ENCODE assay signal across 8 cellular contexts in genomic region chr7:158703679-158704523, GRCh38. TPM values are rescaled to one million over a fixed set of nuclear protein-coding genes. Genes with fewer than 3 reads are reported as not detected.
A peak's percentile ranks its signal among the peaks of the same experiment; 100 is the strongest.
DNase-seq lines count a peak whose midpoint lies in the region; TF ChIP-seq lines count a peak whose summit lies in the region.
"Not testable (repeated sequence)": the region's sequence is repeated elsewhere in the genome, so short reads cannot be mapped to it uniquely, and the experiment has no call there.

No MANE protein-coding gene starts in this region.

- not testable (repeated sequence) for H3K36me3 ChIP-seq in BJ (ENCODE audit: control insufficient read depth, insufficient read depth, low read length); subcutaneous abdominal adipose tissue (ENCODE audit: control insufficient read depth in 5 of 5, insufficient read depth in 5 of 5, low read length in 5 of 5)
- H3K36me3 ChIP-seq in HUES64 (ENCODE audit: insufficient read depth, low read length) = peaks cover 32% of the 10 kb centered on the region
- H3K36me3 ChIP-seq in SJCRH30 = peaks cover 35% of the 10 kb centered on the region
- peaks cover 23% of the 10 kb centered on the region for H3K36me3 ChIP-seq in endodermal cell (ENCODE audit: control insufficient read depth, insufficient read depth, low read length)

- H3K27ac Mint-ChIP-seq in activated naive CD8-positive, alpha-beta T cell = peak overlapping the region; percentile 77
- H3K27ac Mint-ChIP-seq in endodermal cell (peak overlapping the region; percentile 88), immature natural killer cell (peak overlapping the region; percentile 48 to 81 (median 64)), neural crest cell (ENCODE audit: unreplicated experiment) (peak overlapping the region; percentile 95)

- POLR2A ChIA-PET in BJ (lab: Charles Lee) = not testable (repeated sequence)

- not testable (repeated sequence) for H3K27me3 Mint-ChIP-seq in activated naive CD8-positive, alpha-beta T cell; endodermal cell (ENCODE audit: insufficient read depth); immature natural killer cell (ENCODE audit: low read depth in 3 of 3); neural crest cell (ENCODE audit: low read depth)

- H3K9ac ChIP-seq in HUES64 (ENCODE audit: low read depth, low read length) (peak overlapping the region; percentile 97), endodermal cell (ENCODE audit: extremely low read depth, low read length, poor library complexity, severe bottlenecking) (peak overlapping the region; percentile 92), subcutaneous abdominal adipose tissue (ENCODE audit: low read length in 5 of 5) (peak overlapping the region in 4 of 5 donors; percentile 78 to 92 (median 85))

- CTCF ChIA-PET in BJ (lab: Yijun Ruan, JAX) = not testable (repeated sequence)

- H3K4me3 ChIP-seq in BJ (ENCODE audit: low read depth, low read length) (peak overlapping the region; percentile 70), HUES64 (ENCODE audit: low read length) (peak overlapping the region; percentile 99), SJCRH30 (peak overlapping the region; percentile 100), endodermal cell (ENCODE audit: low read length) (peak overlapping the region; percentile 92), subcutaneous abdominal adipose tissue (ENCODE audit: low read depth in 1 of 5, low read length in 5 of 5) (peak overlapping the region; percentile 70 to 91 (median 85))

- not testable (repeated sequence) for DNase-seq in BJ (ENCODE audit: low read depth); SJCRH30; endodermal cell; immature natural killer cell; neural crest cell (ENCODE audit: low read depth, low spot score)

- not testable (repeated sequence) for TF ChIP-seq CTCF in BJ (IDR thresholded peaks at IDR 0.05; ENCODE audit: insufficient read depth, low read depth, low read length); endodermal cell (conservative IDR thresholded peaks at IDR 0.05); neural crest cell (conservative IDR thresholded peaks at IDR 0.05)

- H3K4me3 Mint-ChIP-seq in activated naive CD8-positive, alpha-beta T cell = peak overlapping the region; percentile 91
- peak overlapping the region; percentile 75 for H3K4me3 Mint-ChIP-seq in endodermal cell
- H3K4me3 Mint-ChIP-seq in immature natural killer cell = peak overlapping the region; percentile 85 to 88 (median 86)
- peak overlapping the region; percentile 92 for H3K4me3 Mint-ChIP-seq in neural crest cell

- H3K27me3 ChIP-seq in BJ (ENCODE audit: control insufficient read depth, insufficient read depth, low read length); HUES64 (ENCODE audit: insufficient read depth, low read length); SJCRH30; endodermal cell (ENCODE audit: control insufficient read depth, insufficient read depth, low read length, poor library complexity, severe bottlenecking); subcutaneous abdominal adipose tissue (ENCODE audit: control insufficient read depth in 5 of 5, insufficient read depth in 4 of 5, low read length in 5 of 5): not testable (repeated sequence)

- H3K9me3 ChIP-seq in HUES64 (ENCODE audit: insufficient read depth, low read depth, low read length); SJCRH30 (replicated peaks); endodermal cell (ENCODE audit: control insufficient read depth, low read length); subcutaneous abdominal adipose tissue (ENCODE audit: control insufficient read depth in 5 of 5, low read length in 5 of 5): not testable (repeated sequence)

- WGBS in HUES64 = 12% methylated on average over 23 of the region's 23 CpGs
- 14% methylated on average over 6 to 23 of the region's 23 CpGs for WGBS in endodermal cell (ENCODE audit: insufficient coverage in 1 of 2, insufficient read length in 1 of 2), 2 experiments

- H3K4me1 Mint-ChIP-seq in activated naive CD8-positive, alpha-beta T cell (ENCODE audit: low read depth) = peaks cover 16% of the 10 kb centered on the region
- H3K4me1 Mint-ChIP-seq in endodermal cell = peaks cover 24% of the 10 kb centered on the region
- peaks cover 19 to 20% of the 10 kb centered on the region in 2 donors for H3K4me1 Mint-ChIP-seq in immature natural killer cell
- peaks cover 40% of the 10 kb centered on the region for H3K4me1 Mint-ChIP-seq in neural crest cell

- H3K27ac ChIP-seq in HUES64 (ENCODE audit: low read depth, low read length) = peak overlapping the region; percentile 78
- H3K27ac ChIP-seq in SJCRH30 = peak overlapping the region; percentile 97
- H3K27ac ChIP-seq in endodermal cell (ENCODE audit: low read depth, low read length) = peak overlapping the region; percentile 65
- H3K27ac ChIP-seq in subcutaneous abdominal adipose tissue (ENCODE audit: low read depth, low read length) = not testable (repeated sequence)

- H3K4me1 ChIP-seq in HUES64 (ENCODE audit: insufficient read depth, low read length) = peaks cover 31% of the 10 kb centered on the region
- H3K4me1 ChIP-seq in SJCRH30; endodermal cell (ENCODE audit: control insufficient read depth, insufficient read depth, low read length): not testable (repeated sequence)
- peaks cover 0 to 22% (median 20%) of the 10 kb centered on the region in 5 donors for H3K4me1 ChIP-seq in subcutaneous abdominal adipose tissue (ENCODE audit: control insufficient read depth in 5 of 5, insufficient read depth in 5 of 5, low read length in 5 of 5)

- not testable (repeated sequence) for H3K9me3 Mint-ChIP-seq in activated naive CD8-positive, alpha-beta T cell (ENCODE audit: low read depth); endodermal cell; immature natural killer cell; neural crest cell

- H3K36me3 Mint-ChIP-seq in activated naive CD8-positive, alpha-beta T cell; immature natural killer cell; neural crest cell (ENCODE audit: low read depth): not testable (repeated sequence)
- peaks cover 20% of the 10 kb centered on the region for H3K36me3 Mint-ChIP-seq in endodermal cell (ENCODE audit: low read depth)

RNA-seq across cellular contexts. Expression of gene NCAPG2, which starts 0.7 kb away (rescaled TPM):
- 19.5 and 22.4 TPM in 2 replicates for polyA plus RNA-seq in BJ (2011; rRNA removed)
- 24.6 and 27.6 TPM in 2 replicates for polyA minus RNA-seq in BJ (2011; rRNA and poly(A)+ RNA removed)
- 52.5 TPM for polyA plus RNA-seq in HUES64 (2013, experiment 1 of 2)
- polyA plus RNA-seq in HUES64 (2013, experiment 2 of 2) = 54.1 TPM
- 77.4 and 91.9 TPM in 2 replicates for total RNA-seq in SJCRH30 (2014; rRNA removed; shearing (Covaris generic))
- total RNA-seq in endodermal cell = 10 to 100 TPM; 58.7 to 77.1 TPM
- 54.0 TPM for polyA plus RNA-seq in endodermal cell (2013, experiment 1 of 2)
- polyA plus RNA-seq in endodermal cell (2013, experiment 2 of 2) = 49.2 TPM
- polyA plus RNA-seq in immature natural killer cell = 1 to 10 TPM; 3.5 to 7.9 (median 5.7) TPM
- total RNA-seq in neural crest cell = 84.9 and 86.7 TPM in 2 replicates
